8 cellular contexts compared by ENCODE assay signal in the genomic region with DNA sequence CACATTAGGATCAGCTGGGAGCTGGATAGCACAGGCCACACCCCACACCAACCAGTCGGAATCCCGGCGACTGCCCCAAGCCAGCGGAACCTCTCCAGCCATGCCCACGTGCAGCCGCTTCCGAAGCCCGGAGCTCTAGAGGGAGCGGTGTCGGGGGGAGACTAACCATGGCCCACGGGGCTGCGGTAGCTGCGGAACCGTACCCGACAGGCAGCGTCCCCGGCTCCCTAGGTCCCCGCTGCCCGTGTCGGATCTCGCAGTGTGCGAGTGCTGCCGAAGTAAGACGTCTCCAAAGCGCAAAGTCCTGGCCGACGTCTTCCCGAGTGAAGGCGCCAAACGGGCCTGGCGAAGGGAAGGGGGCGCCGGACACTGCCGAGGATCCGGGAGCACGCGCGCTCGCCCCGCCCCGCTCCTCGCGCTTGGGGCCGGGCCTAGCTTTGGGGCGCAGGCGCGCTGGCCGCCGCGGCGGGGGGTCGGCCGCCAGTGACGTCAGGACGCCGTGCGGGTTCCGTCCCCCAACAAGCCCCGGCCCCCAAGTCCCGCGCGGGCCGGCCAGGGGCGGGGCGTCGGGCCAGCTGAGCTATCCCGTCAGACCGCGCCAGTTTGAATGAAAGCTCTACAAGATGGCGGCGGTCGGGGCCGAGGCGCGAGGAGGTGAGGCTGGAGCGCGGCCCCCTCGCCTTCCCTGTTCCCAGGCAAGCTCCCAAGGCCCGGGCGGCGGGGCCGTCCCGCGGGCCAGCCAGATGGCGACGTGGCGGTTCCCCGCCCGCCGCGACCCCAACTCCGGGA. TPM values are rescaled to one million over a fixed set of nuclear protein-coding genes. Genes with fewer than 3 reads are reported as not detected.
DNase-seq lines count a peak whose midpoint lies in the region; ATAC-seq and TF ChIP-seq lines count a peak whose summit lies in the region.

A gene with protein sequence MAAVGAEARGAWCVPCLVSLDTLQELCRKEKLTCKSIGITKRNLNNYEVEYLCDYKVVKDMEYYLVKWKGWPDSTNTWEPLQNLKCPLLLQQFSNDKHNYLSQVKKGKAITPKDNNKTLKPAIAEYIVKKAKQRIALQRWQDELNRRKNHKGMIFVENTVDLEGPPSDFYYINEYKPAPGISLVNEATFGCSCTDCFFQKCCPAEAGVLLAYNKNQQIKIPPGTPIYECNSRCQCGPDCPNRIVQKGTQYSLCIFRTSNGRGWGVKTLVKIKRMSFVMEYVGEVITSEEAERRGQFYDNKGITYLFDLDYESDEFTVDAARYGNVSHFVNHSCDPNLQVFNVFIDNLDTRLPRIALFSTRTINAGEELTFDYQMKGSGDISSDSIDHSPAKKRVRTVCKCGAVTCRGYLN (plus strand): TSS at position 601 of the 789 bp plus-strand sequence. CDS start 23 bp downstream, at position 624.

- H3K4me3 ChIP-seq in spleen: peak within 1 kb of the TSS; percentile 87 to 100 (median 99)

- no peaks in the 10 kb centered on the region for H3K36me3 ChIP-seq in spleen

- DNase-seq in AG09319 (ENCODE audit: extremely low read depth, low read depth) (peak; percentile 86), NCI-H345 treated with DMSO at 0.1 percent for 48 hours (lab: John Stamatoyannopoulos, UW; ENCODE audit: unreplicated experiment) (peak; percentile 62), caudate nucleus (lab: John Stamatoyannopoulos, UW) (peak in 60 of 61 donors; percentile 34 to 97 (median 91)), inferior parietal cortex (ENCODE audit: extremely low spot score) (peak; percentile 91), spleen (peak; percentile 99)
- peak; percentile 86 to 91 (median 90) for DNase-seq in activated CD4-positive, CD25-positive, alpha-beta regulatory T cell (lab: John Stamatoyannopoulos, UW)

- H3K27ac ChIP-seq in caudate nucleus (ENCODE audit: low read depth, low read length) (peak within 1 kb of the TSS; percentile 96), spleen (peak within 1 kb of the TSS; percentile 86 to 95 (median 94))

- ATAC-seq in GM19035 (IDR thresholded peaks at IDR 0.05; ENCODE audit: unreplicated experiment) (peak; percentile 92), HG03342 (IDR thresholded peaks at IDR 0.05; ENCODE audit: unreplicated experiment) (peak; percentile 92)

- no peaks in the 10 kb centered on the region for H3K27me3 ChIP-seq in spleen (replicated peaks in 1 of 7)

- 0 to 1% (median 0%) methylated on average over 41 to 92 of the region's 92 CpGs; no CpG with 5 or more reads in 1 of the 5 donors for WGBS in spleen, 5 donors

- no peaks in the 10 kb centered on the region for H3K9me3 ChIP-seq in spleen

- TF ChIP-seq POLR2A in spleen (IDR thresholded peaks at IDR 0.05): peak in 1 of 3 donors; percentile 59

- TF ChIP-seq CTCF in AG09319 (IDR thresholded peaks at IDR 0.05; ENCODE audit: low read depth, low read length) (peak; percentile 6; the same call in 1 of the 2 replicates), spleen (IDR thresholded peaks at IDR 0.05 in 8 of 11, conservative IDR thresholded peaks at IDR 0.05 in 3 of 11) (peak in 2 of 11 experiments; percentile 11 to 30)

- peaks cover 14 to 42% (median 28%) of the 10 kb centered on the region in 6 donors for H3K4me1 ChIP-seq in spleen

- intact Hi-C loops in spleen (cut with DNase I; ENCODE audit: low total_unique reads): no loop called here

RNA-seq across cellular contexts. Expression of the gene that starts here (rescaled TPM):
- 1 to 10 TPM; 4.0 to 8.4 (median 5.1) TPM for total RNA-seq in spleen
- polyA plus RNA-seq in spleen: 1 to 10 TPM; 1.2 to 3.1 (median 2.7) TPM

Comparison
In these comparisons a context has a peak if more than half of its experiments do, and no peak if none do; other contexts are left out.
1. Peak in every context shown above with its lines: DNase-seq, ATAC-seq, H3K4me3 ChIP-seq and H3K27ac ChIP-seq.